In the genomic region with DNA sequence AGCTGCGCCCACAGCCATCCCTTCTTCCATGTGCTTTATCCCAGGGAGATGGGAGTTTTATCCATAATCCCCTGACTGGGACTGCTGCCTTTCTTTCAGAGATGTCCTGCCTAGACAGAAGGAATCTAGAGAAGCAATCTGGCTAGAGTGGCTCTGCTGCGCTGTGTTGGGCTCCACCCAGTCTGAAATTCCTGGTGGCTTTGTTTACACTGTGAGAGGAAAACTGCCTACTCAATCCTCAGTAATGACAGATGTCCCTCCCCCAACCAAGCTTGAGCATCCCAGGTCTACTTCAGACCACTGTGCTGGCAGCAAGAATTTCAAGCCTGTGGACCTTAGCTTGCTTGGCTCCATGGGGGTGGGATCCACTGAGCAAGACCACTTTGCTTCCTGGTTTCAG, we compare ENCODE assay signal across 29 cellular contexts.
"Had no signal": no experiment of that assay in that cellular context is flagged by ENCODE, and none has a peak within 500 bp of the region (broad histone marks: within the 10 kb centered on the region; RNA-seq: fewer than 3 reads in every experiment).

No MANE protein-coding gene starts in this region.

- H3K9me3 ChIP-seq: neutrophil, pancreas, prostate gland, right lobe of liver, sigmoid colon, suprapubic skin, testis, transverse colon, upper lobe of right lung had no signal

- H3K4me1 Mint-ChIP-seq: naive B cell; naive thymus-derived CD8-positive, alpha-beta T cell; nephron progenitor cell; neural crest cell; stimulated activated effector memory CD8-positive, alpha-beta T cell treated with anti-CD3 and anti-CD28 coated beads, Interleukin-12 subunit alpha, Interleukin-12 subunit beta, amount 100 ng/mL, for 72 hours; stimulated activated naive B cell treated with anti-CD40 and anti-IgM and Interleukin-4, amounts not matched to agents 10 μg/mL and 1 μg/mL and 100 μg/mL, for 72 hours had no signal

- H3K4me1 ChIP-seq: pancreas, prostate gland, right lobe of liver, sigmoid colon, suprapubic skin, testis, tibial artery, transverse colon, upper lobe of right lung, uterus had no signal

- H3K4me3 ChIP-seq: pancreas, prostate gland, right lobe of liver, sigmoid colon, suprapubic skin, testis, tibial artery, transverse colon, upper lobe of right lung, uterus had no signal

- DNase-seq: naive B cell; naive thymus-derived CD8-positive, alpha-beta T cell; nephron progenitor cell; nucleus accumbens; pancreas; right cardiac atrium; right lobe of liver; sigmoid colon; small intestine; stimulated activated CD4-positive, alpha-beta T cell treated with anti-CD3 and anti-CD28 coated beads, Interleukin-15, amount 100 ng/mL, for 24 hours; stimulated activated CD4-positive, alpha-beta T cell treated with anti-CD3 and anti-CD28 coated beads, Interleukin-2, amount 100 ng/mL, for 24 hours; stimulated activated CD4-positive, alpha-beta T cell treated with anti-CD3 and anti-CD28 coated beads, Interleukin-2, amount 100 ng/mL, for 48 hours; stimulated activated CD4-positive, alpha-beta T cell treated with anti-CD3 and anti-CD28 coated beads, Interleukin-4, amount 100 ng/mL, for 24 hours; stimulated activated naive B cell treated with anti-CD40 and anti-IgM and Interleukin-4, amounts not matched to agents 10 μg/mL and 1 μg/mL and 100 μg/mL, for 72 hours; stimulated activated naive CD4-positive, alpha-beta T cell treated with Interleukin-2 at 50 U/mL for 16 hours; substantia nigra; testis; tibial artery; transverse colon; upper lobe of right lung; uterus had no signal

- H3K4me3 Mint-ChIP-seq: naive B cell; naive thymus-derived CD8-positive, alpha-beta T cell; natural killer cell treated with Interleukin-12 subunit alpha and Interleukin-12 subunit beta and Interleukin-15 and Interleukin-18, amount 100 ng/mL, for 72 hours; nephron progenitor cell; neural crest cell; stimulated activated effector memory CD8-positive, alpha-beta T cell treated with anti-CD3 and anti-CD28 coated beads, Interleukin-12 subunit alpha, Interleukin-12 subunit beta, amount 100 ng/mL, for 72 hours; stimulated activated naive B cell treated with anti-CD40 and anti-IgM and Interleukin-4, amounts not matched to agents 10 μg/mL and 1 μg/mL and 100 μg/mL, for 72 hours; stimulated activated naive CD8-positive, alpha-beta T cell treated with anti-CD3 and anti-CD28 coated beads, Interleukin-15, Interleukin-2, amounts not matched to agents 100 ng/mL and 50 ng/mL, for 24 hours; type B pancreatic cell had no signal

- H3K27ac ChIP-seq: neutrophil, pancreas, prostate gland, right lobe of liver, sigmoid colon, suprapubic skin, testis, tibial artery, transverse colon, upper lobe of right lung, uterus had no signal

- ATAC-seq: naive thymus-derived CD8-positive, alpha-beta T cell; natural killer cell treated with Interleukin-12 subunit alpha and Interleukin-12 subunit beta and Interleukin-15 and Interleukin-18, amount 100 ng/mL, for 72 hours; pancreas; right cardiac atrium; right lobe of liver; stimulated activated effector memory CD8-positive, alpha-beta T cell treated with anti-CD3 and anti-CD28 coated beads, Interleukin-12 subunit alpha, Interleukin-12 subunit beta, amount 100 ng/mL, for 72 hours; stimulated activated naive B cell treated with anti-CD40 and anti-IgM and Interleukin-4, amounts not matched to agents 10 μg/mL and 1 μg/mL and 100 μg/mL, for 72 hours; upper lobe of right lung had no signal

- H3K27me3 ChIP-seq: neutrophil, pancreas, right lobe of liver, sigmoid colon, suprapubic skin, testis, tibial artery, transverse colon, upper lobe of right lung, uterus had no signal

- H3K36me3 Mint-ChIP-seq: naive B cell; stimulated activated effector memory CD8-positive, alpha-beta T cell treated with anti-CD3 and anti-CD28 coated beads, Interleukin-12 subunit alpha, Interleukin-12 subunit beta, amount 100 ng/mL, for 72 hours; stimulated activated naive B cell treated with anti-CD40 and anti-IgM and Interleukin-4, amounts not matched to agents 10 μg/mL and 1 μg/mL and 100 μg/mL, for 72 hours; type B pancreatic cell had no signal

- H3K27me3 Mint-ChIP-seq: naive B cell; natural killer cell treated with Interleukin-12 subunit alpha and Interleukin-12 subunit beta and Interleukin-15 and Interleukin-18, amount 100 ng/mL, for 72 hours; stimulated activated naive B cell treated with anti-CD40 and anti-IgM and Interleukin-4, amounts not matched to agents 10 μg/mL and 1 μg/mL and 100 μg/mL, for 72 hours; stimulated activated naive CD8-positive, alpha-beta T cell treated with anti-CD3 and anti-CD28 coated beads, Interleukin-15, Interleukin-2, amounts not matched to agents 100 ng/mL and 50 ng/mL, for 24 hours; type B pancreatic cell had no signal

- H3K36me3 ChIP-seq: neutrophil, pancreas, prostate gland, right lobe of liver, sigmoid colon, suprapubic skin, tibial artery, transverse colon, upper lobe of right lung, uterus had no signal

- H3K27ac Mint-ChIP-seq: naive B cell; naive thymus-derived CD8-positive, alpha-beta T cell; natural killer cell treated with Interleukin-12 subunit alpha and Interleukin-12 subunit beta and Interleukin-15 and Interleukin-18, amount 100 ng/mL, for 72 hours; nephron progenitor cell; stimulated activated effector memory CD8-positive, alpha-beta T cell treated with anti-CD3 and anti-CD28 coated beads, Interleukin-12 subunit alpha, Interleukin-12 subunit beta, amount 100 ng/mL, for 72 hours; stimulated activated naive B cell treated with anti-CD40 and anti-IgM and Interleukin-4, amounts not matched to agents 10 μg/mL and 1 μg/mL and 100 μg/mL, for 72 hours; stimulated activated naive CD8-positive, alpha-beta T cell treated with anti-CD3 and anti-CD28 coated beads, Interleukin-15, Interleukin-2, amounts not matched to agents 100 ng/mL and 50 ng/mL, for 24 hours; type B pancreatic cell had no signal
